ENCODE assay signal across 8 cellular contexts in the genomic region with DNA sequence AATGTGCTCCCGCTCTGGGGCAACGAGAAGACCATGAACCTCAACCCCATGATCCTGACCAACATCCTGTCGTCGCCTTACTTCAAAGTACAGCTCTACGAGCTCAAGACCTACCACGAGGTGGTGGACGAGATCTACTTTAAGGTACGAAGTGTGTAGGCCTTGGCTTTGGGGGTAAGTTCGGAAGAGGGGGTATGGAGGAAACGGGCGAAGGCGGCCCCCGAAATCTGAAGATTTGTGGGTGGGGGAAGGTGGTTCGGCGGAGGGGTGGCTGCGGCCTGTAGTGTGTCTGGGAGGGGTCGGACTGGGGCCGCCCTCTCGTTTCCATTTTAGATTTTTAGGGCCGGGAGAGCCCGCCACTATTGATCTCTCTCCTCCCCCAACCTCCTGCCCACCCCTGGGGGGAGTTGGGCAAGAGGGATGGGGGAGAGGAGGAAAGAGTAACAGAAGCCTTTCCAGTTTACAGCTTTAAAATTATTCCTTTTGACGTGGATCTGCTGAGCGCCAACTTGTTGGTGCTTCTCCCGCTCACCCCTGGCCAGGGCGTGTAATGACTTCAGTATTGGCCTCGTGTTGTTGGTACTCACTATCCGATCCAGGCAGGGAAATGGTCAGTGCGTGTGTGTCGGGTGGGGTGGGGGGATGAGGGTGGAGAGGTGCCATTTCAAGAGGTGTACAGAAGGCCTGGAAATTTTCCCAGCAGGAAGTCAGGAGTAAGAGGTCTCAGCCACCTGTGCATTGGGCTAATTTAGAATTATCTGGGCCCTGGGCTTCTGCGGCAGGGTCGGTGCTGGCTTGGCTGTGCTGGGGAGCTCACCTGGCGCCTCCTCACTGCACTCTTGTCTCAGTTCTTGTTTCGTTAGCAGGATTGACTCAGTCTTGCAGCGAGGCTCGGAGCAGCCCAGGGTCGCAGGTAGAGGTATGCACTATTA.
A peak's percentile ranks its signal among the peaks of the same experiment; 100 is the strongest.
DNase-seq lines count a peak whose midpoint lies in the region; ATAC-seq and TF ChIP-seq lines count a peak whose summit lies in the region.

No MANE protein-coding gene starts in this region.

- no peaks in the 10 kb centered on the region for H3K27me3 ChIP-seq in layer of hippocampus (ENCODE audit: control insufficient read depth, insufficient read depth, low read length)

- ATAC-seq in HG02938 (IDR thresholded peaks at IDR 0.05; ENCODE audit: unreplicated experiment) = peak; percentile 57

- peak; percentile 45 for DNase-seq in NCI-H2196 (lab: John Stamatoyannopoulos, UW; ENCODE audit: unreplicated experiment)
- DNase-seq in NCI-H2196 treated with DMSO at 0.1 percent for 48 hours (lab: John Stamatoyannopoulos, UW; ENCODE audit: unreplicated experiment) = no peak
- DNase-seq in NCI-H2029 treated with DMSO at 0.1 percent for 48 hours (lab: John Stamatoyannopoulos, UW) = peak; percentile 46
- peak in 26 of 61 donors; percentile 34 to 90 (median 64) for DNase-seq in caudate nucleus (lab: John Stamatoyannopoulos, UW)
- DNase-seq in stimulated activated CD4-positive, alpha-beta T cell treated with anti-CD3 and anti-CD28 coated beads, Interleukin-4, amount 100 ng/mL, for 1 hour = peak; percentile 63

- no peak for TF ChIP-seq CTCF in WI38 (IDR thresholded peaks at IDR 0.05; ENCODE audit: low read depth, low read length)

- H3K27ac ChIP-seq in caudate nucleus (ENCODE audit: low read depth, low read length) = peak overlapping the region; percentile 99
- peak overlapping the region; percentile 98 for H3K27ac ChIP-seq in layer of hippocampus (ENCODE audit: low read depth, low read length)

- peak overlapping the region; percentile 65 for H3K4me3 ChIP-seq in WI38 (ENCODE audit: low read depth, low read length)
